In genomic region chr3:113698891-113699465, GRCh38 we compare ENCODE assay signal across 8 cellular contexts. TPM values are rescaled to one million over a fixed set of nuclear protein-coding genes. Genes with fewer than 3 reads are reported as not detected.
DNase-seq lines count a peak whose midpoint lies in the region; ATAC-seq, FAIRE-seq and TF ChIP-seq lines count a peak whose summit lies in the region.

No MANE protein-coding gene starts in this region.

- H3K9me2 ChIP-seq in GM23338 (ENCODE audit: insufficient read depth), result no peaks in the 10 kb centered on the region

- no peaks in the 10 kb centered on the region for H3K9me3 Mint-ChIP-seq in GM23338

- no peaks in the 10 kb centered on the region for H3K36me3 ChIP-seq in GM23338 (ENCODE audit: insufficient read depth)
- H3K36me3 ChIP-seq in bronchial epithelial cell (ENCODE audit: control insufficient read depth, insufficient read depth, low read length), result no peaks in the 10 kb centered on the region
- H3K36me3 ChIP-seq in lower lobe of right lung, result no peaks in the 10 kb centered on the region
- H3K36me3 ChIP-seq in HAP-1 (replicated peaks), result no peaks in the 10 kb centered on the region

- no peak overlapping the region; the same call in 1 of the 3 replicates for H3K4me3 Mint-ChIP-seq in GM23338

- peaks cover 3% of the 10 kb centered on the region; the same call in 1 of the 3 replicates for H3K36me3 Mint-ChIP-seq in GM23338 (ENCODE audit: low read depth)

- H3F3A ChIP-seq in GM23338 (replicated peaks; ENCODE audit: low read depth), result no peaks in the 10 kb centered on the region; the same call in 1 of the 2 replicates

- peak overlapping the region; percentile 77; the same call in 1 of the 2 replicates for H3K27ac Mint-ChIP-seq in GM23338

- no peaks in the 10 kb centered on the region for H4K20me1 ChIP-seq in GM23338 (replicated peaks; ENCODE audit: insufficient read depth)

- DNase-seq in 8988T (peak; percentile 30), GM23338 (ENCODE audit: low spot score) (peak; percentile 71), bronchial epithelial cell (ENCODE audit: low read depth) (peak; percentile 22), lower lobe of right lung (peak; percentile 45), HAP-1 (ENCODE audit: low spot score in 2 of 2) (no peak), NCI-H510A treated with DMSO at 0.1 percent for 48 hours (lab: John Stamatoyannopoulos, UW) (no peak), DMS153 (lab: John Stamatoyannopoulos, UW) (no peak), globus pallidus (ENCODE audit: low spot score) (no peak)

- peaks cover 17% of the 10 kb centered on the region for H3K79me2 ChIP-seq in GM23338 (replicated peaks; ENCODE audit: insufficient read depth)

- H3K27me3 ChIP-seq in GM23338 (ENCODE audit: insufficient read depth) (no peaks in the 10 kb centered on the region), bronchial epithelial cell (ENCODE audit: control insufficient read depth, insufficient read depth, low read length) (no peaks in the 10 kb centered on the region), lower lobe of right lung (ENCODE audit: low read depth) (no peaks in the 10 kb centered on the region), HAP-1 (ENCODE audit: low read depth) (no peaks in the 10 kb centered on the region)

- peak overlapping the region; percentile 86 for H3K4me2 ChIP-seq in GM23338

- H2AFZ ChIP-seq in GM23338, result peak overlapping the region; percentile 95

- peaks cover 2% of the 10 kb centered on the region for H3K27me3 Mint-ChIP-seq in GM23338 (ENCODE audit: insufficient read depth, low read depth, poor library complexity)

- H3K4me3 ChIP-seq in GM23338 (peak overlapping the region; percentile 62), bronchial epithelial cell (ENCODE audit: low read depth, low read length) (peak overlapping the region; percentile 30), lower lobe of right lung (peak overlapping the region; percentile 48), HAP-1 (no peak overlapping the region)

- H3K4me1 Mint-ChIP-seq in GM23338, result peaks cover 13% of the 10 kb centered on the region

- ATAC-seq in GM23338 (peak; percentile 18), lower lobe of right lung (no peak)

- in situ Hi-C loops in HAP-1 (cut with MboI; ENCODE audit: low sequenced_read_pairs), result no loop called here

- H3K4me1 ChIP-seq in GM23338 (ENCODE audit: insufficient read depth) (peaks cover 18% of the 10 kb centered on the region), lower lobe of right lung (peaks cover 31% of the 10 kb centered on the region), HAP-1 (peaks cover 15% of the 10 kb centered on the region)

- H3K9me3 ChIP-seq in lower lobe of right lung (no peaks in the 10 kb centered on the region), HAP-1 (no peaks in the 10 kb centered on the region)

- no peak for TF ChIP-seq CTCF in GM23338 (conservative IDR thresholded peaks at IDR 0.05; ENCODE audit: low read depth in 2 of 2)
- no peak for TF ChIP-seq CTCF in bronchial epithelial cell (IDR thresholded peaks at IDR 0.05; ENCODE audit: insufficient read depth, low read length, severe bottlenecking)
- no peak for TF ChIP-seq CTCF in lower lobe of right lung (IDR thresholded peaks at IDR 0.05)

- FAIRE-seq in bronchial epithelial cell (lab: Jason Lieb, UNC), result no peak

- intact Hi-C loops in lower lobe of right lung (cut with DNase I), result no loop called here

- H3K27ac ChIP-seq in GM23338 (ENCODE audit: low read depth), result peak overlapping the region; percentile 34; the same call in 1 of the 2 replicates
- H3K27ac ChIP-seq in lower lobe of right lung, result peak overlapping the region; percentile 53

TF ChIP-seq in GM23338, 12 proteins besides CTCF, POLR2A, EP300 and RAD21:
- TF ChIP-seq POLR2AphosphoS5 (IDR thresholded peaks at IDR 0.05; ENCODE audit: low read depth) (peak; percentile 55), NANOG (IDR thresholded peaks at IDR 0.05; ENCODE audit: borderline replicate concordance) (no peak)

RNA-seq across cellular contexts. Expression of gene USF3, which starts 2.5 kb away (rescaled TPM):
- 22.0 and 23.5 TPM in 2 replicates for total RNA-seq in GM23338 (2014; rRNA removed; shearing (Covaris generic))
- polyA plus RNA-seq in GM23338 (2016; fragmentation: Nextera tagmentation; extraction: Ambion mirVana), result 10.1 and 11.7 TPM in 2 replicates
- total RNA-seq in bronchial epithelial cell (4.2 and 5.1 TPM in 2 replicates), lower lobe of right lung (20.9 TPM)

RNA-seq across cellular contexts. Expression of gene NAA50, which starts 47.1 kb away (rescaled TPM):
- 219 and 260 TPM in 2 replicates for total RNA-seq in GM23338 (2014; rRNA removed; shearing (Covaris generic))
- 78.7 and 103 TPM in 2 replicates for polyA plus RNA-seq in GM23338 (2016; fragmentation: Nextera tagmentation; extraction: Ambion mirVana)
- total RNA-seq in bronchial epithelial cell (133 and 292 TPM in 2 replicates), lower lobe of right lung (83.3 TPM)

RNA-seq across cellular contexts. Expression of gene ATP6V1A, which starts 47.9 kb away (rescaled TPM):
- total RNA-seq in GM23338 (2014; rRNA removed; shearing (Covaris generic)), result 80.8 and 87.3 TPM in 2 replicates
- polyA plus RNA-seq in GM23338 (2016; fragmentation: Nextera tagmentation; extraction: Ambion mirVana), result 34.8 and 38.0 TPM in 2 replicates
- total RNA-seq in bronchial epithelial cell, result 55.5 and 69.1 TPM in 2 replicates
- total RNA-seq in lower lobe of right lung, result 104 TPM

Comparison
In these comparisons a context has a peak if more than half of its experiments do, and no peak if none do; other contexts are left out.
1. DNase-seq: peak in 8988T (single experiment), GM23338 (single experiment), bronchial epithelial cell (single experiment) and lower lobe of right lung (single experiment); none in HAP-1 (0 of 2), NCI-H510A treated with DMSO at 0.1 percent for 48 hours (single experiment), DMS153 (single experiment) and globus pallidus (single experiment).